In genomic region chrX:48573690-48574269, GRCh38 we compare ENCODE assay signal across 8 cellular contexts. TPM values are rescaled to one million over a fixed set of nuclear protein-coding genes. Genes with fewer than 3 reads are reported as not detected.
DNase-seq lines count a peak whose midpoint lies in the region; ATAC-seq and TF ChIP-seq lines count a peak whose summit lies in the region.

No MANE protein-coding gene starts in this region.

- DNase-seq in CD4-positive, alpha-beta memory T cell, result peak in 1 of 5 donors; percentile 78
- DNase-seq in SJSA1 (ENCODE audit: low read depth in 1 of 2, low spot score in 2 of 2), result no peak
- DNase-seq in chondrocyte (ENCODE audit: low spot score), result no peak
- DNase-seq in lung microvascular endothelial cell (ENCODE audit: low read depth in 2 of 2), result peak; percentile 82 to 85
- DNase-seq in tibial artery, result peak; percentile 36 to 69
- no peak for DNase-seq in GM19240 (ENCODE audit: insufficient read length, low spot score)
- no peak for DNase-seq in central memory CD4-positive, alpha-beta T cell

- H3K4me1 ChIP-seq in CD4-positive, alpha-beta memory T cell (ENCODE audit: insufficient read depth, low read length), result peaks cover 17% of the 10 kb centered on the region
- H3K4me1 ChIP-seq in SJSA1 (replicated peaks), result peaks cover 14% of the 10 kb centered on the region
- H3K4me1 ChIP-seq in tibial artery, result peaks cover 0 to 22% (median 14%) of the 10 kb centered on the region in 4 donors

- intact Hi-C loops in CD4-positive, alpha-beta memory T cell (cut with micrococcal nuclease), result loop anchor here (1.0 kb wide), 5 partner anchors 24 to 490 kb away; partner anchors contain the start of genes FTSJ1, TBC1D25 and WDR13
- intact Hi-C loops in tibial artery (cut with DNase I; ENCODE audit: low total_unique reads), result no loop called here

- no peaks in the 10 kb centered on the region for H3K9me3 ChIP-seq in CD4-positive, alpha-beta memory T cell (ENCODE audit: control insufficient read depth in 1 of 2, low read length in 2 of 2)
- H3K9me3 ChIP-seq in SJSA1 (replicated peaks), result no peaks in the 10 kb centered on the region
- no peaks in the 10 kb centered on the region for H3K9me3 ChIP-seq in tibial artery

- peaks cover 32% of the 10 kb centered on the region for H3K36me3 ChIP-seq in CD4-positive, alpha-beta memory T cell (ENCODE audit: insufficient read depth, low read length)
- H3K36me3 ChIP-seq in SJSA1, result peaks cover 45% of the 10 kb centered on the region
- peaks cover 29 to 34% (median 31%) of the 10 kb centered on the region in 3 donors for H3K36me3 ChIP-seq in tibial artery

- H3K27ac ChIP-seq in CD4-positive, alpha-beta memory T cell (ENCODE audit: low read depth, low read length), result peak overlapping the region; percentile 96
- H3K27ac ChIP-seq in SJSA1 (peak overlapping the region; percentile 100), tibial artery (peak overlapping the region; percentile 97 to 99)

- peak; percentile 8 for ATAC-seq in HG03378 (IDR thresholded peaks at IDR 0.05; ENCODE audit: unreplicated experiment)

- peak overlapping the region; percentile 30 to 81 for H3K4me3 ChIP-seq in CD4-positive, alpha-beta memory T cell (ENCODE audit: low read length in 2 of 2)
- peak overlapping the region; percentile 82 for H3K4me3 ChIP-seq in SJSA1
- peak overlapping the region; percentile 80 to 88 for H3K4me3 ChIP-seq in tibial artery

- no peak for TF ChIP-seq CTCF in chondrocyte (IDR thresholded peaks at IDR 0.05)
- TF ChIP-seq CTCF in tibial artery (IDR thresholded peaks at IDR 0.05), result no peak

- H3K4me1 Mint-ChIP-seq in CD4-positive, alpha-beta memory T cell, result peaks cover 7 to 30% (median 16%) of the 10 kb centered on the region in 4 donors
- H3K4me1 Mint-ChIP-seq in chondrocyte (ENCODE audit: low read depth), result peaks cover 26% of the 10 kb centered on the region

- CTCF ChIA-PET in CD4-positive, alpha-beta memory T cell (lab: Charles Lee; ENCODE audit: partially characterized antibody), result interaction anchor here (1.2 to 1.7 kb wide), 2 partner anchors 26 to 34 kb away, joined by 3 to 9 read pairs; partner anchors contain the start of gene TBC1D25

- H3K36me3 Mint-ChIP-seq in CD4-positive, alpha-beta memory T cell, result peaks cover 9 to 39% of the 10 kb centered on the region in 2 donors
- peaks cover 18% of the 10 kb centered on the region for H3K36me3 Mint-ChIP-seq in chondrocyte (ENCODE audit: low read depth)

- no peaks in the 10 kb centered on the region for H3K27me3 Mint-ChIP-seq in CD4-positive, alpha-beta memory T cell
- H3K27me3 Mint-ChIP-seq in chondrocyte (ENCODE audit: low read depth), result no peaks in the 10 kb centered on the region

- H3K27ac Mint-ChIP-seq in CD4-positive, alpha-beta memory T cell, result peak overlapping the region; percentile 97 to 100 (median 98)
- peak overlapping the region; percentile 100 for H3K27ac Mint-ChIP-seq in chondrocyte (ENCODE audit: unreplicated experiment)

- POLR2A ChIA-PET in CD4-positive, alpha-beta memory T cell (lab: Charles Lee; ENCODE audit: partially characterized antibody), result interaction anchor here (0.9 to 2.9 kb wide), 29 partner anchors 10 to 1356 kb away, joined by 3 to 49 read pairs (median 5); partner anchors contain the start of genes EBP, ELK1, FTSJ1 and HDAC6

- H3K4me3 Mint-ChIP-seq in CD4-positive, alpha-beta memory T cell, result peak overlapping the region; percentile 89 to 99 (median 97)
- peak overlapping the region; percentile 98 for H3K4me3 Mint-ChIP-seq in chondrocyte (ENCODE audit: unreplicated experiment)

- H3K27me3 ChIP-seq in CD4-positive, alpha-beta memory T cell (ENCODE audit: insufficient read depth, low read length), result no peaks in the 10 kb centered on the region
- H3K27me3 ChIP-seq in SJSA1 (replicated peaks), result no peaks in the 10 kb centered on the region
- no peaks in the 10 kb centered on the region for H3K27me3 ChIP-seq in tibial artery

- peaks cover 0 to 6% (median 0%) of the 10 kb centered on the region in 8 donors for H3K9me3 Mint-ChIP-seq in CD4-positive, alpha-beta memory T cell
- no peaks in the 10 kb centered on the region for H3K9me3 Mint-ChIP-seq in chondrocyte (ENCODE audit: low read depth)

RNA-seq across cellular contexts. Expression of gene RBM3, which starts 0.5 kb away (rescaled TPM):
- total RNA-seq in CD4-positive, alpha-beta memory T cell, result 100 to 1,000 TPM; 169 to 173 TPM
- 100 to 1,000 TPM; 247 to 282 TPM for polyA plus RNA-seq in CD4-positive, alpha-beta memory T cell
- 228 and 314 TPM in 2 replicates for total RNA-seq in SJSA1 (2014; rRNA removed; shearing (Covaris generic))
- total RNA-seq in chondrocyte (224 to 303 TPM (median 283 TPM) in 3 replicates), lung microvascular endothelial cell (86.1 and 320 TPM in 2 replicates)

RNA-seq across cellular contexts. Expression of gene WDR13, which starts 23.5 kb away (rescaled TPM):
- 10 to 100 TPM; 47.4 to 49.7 TPM for total RNA-seq in CD4-positive, alpha-beta memory T cell
- 10 to 100 TPM; 41.8 to 67.9 TPM for polyA plus RNA-seq in CD4-positive, alpha-beta memory T cell
- 64.2 and 113 TPM in 2 replicates for total RNA-seq in SJSA1 (2014; rRNA removed; shearing (Covaris generic))
- total RNA-seq in chondrocyte (87.7 to 92.9 TPM (median 92.3 TPM) in 3 replicates), lung microvascular endothelial cell (88.7 and 90.9 TPM in 2 replicates)

RNA-seq across cellular contexts. Expression of gene TBC1D25, which starts 34.3 kb away (rescaled TPM):
- 10 to 100 TPM; 22.8 to 24.5 TPM for total RNA-seq in CD4-positive, alpha-beta memory T cell
- polyA plus RNA-seq in CD4-positive, alpha-beta memory T cell, result 10 to 100 TPM; 18.6 to 21.1 TPM
- total RNA-seq in SJSA1 (2014; rRNA removed; shearing (Covaris generic)), result 6.5 and 24.1 TPM in 2 replicates
- total RNA-seq in chondrocyte (15.7 to 18.9 TPM (median 18.8 TPM) in 3 replicates), lung microvascular endothelial cell (4.1 and 7.9 TPM in 2 replicates)

RNA-seq across cellular contexts. Expression of gene EBP, which starts 52.2 kb away (rescaled TPM):
- total RNA-seq in CD4-positive, alpha-beta memory T cell, result 10 to 100 TPM; 32.1 to 35.9 TPM
- 100 to 1,000 TPM in 1 of 2 donors, 10 to 100 TPM in 1; 80.5 to 130 TPM for polyA plus RNA-seq in CD4-positive, alpha-beta memory T cell
- total RNA-seq in SJSA1 (2014; rRNA removed; shearing (Covaris generic)), result 76.1 and 101 TPM in 2 replicates
- total RNA-seq in chondrocyte (35.2 to 44.4 TPM (median 39.1 TPM) in 3 replicates), lung microvascular endothelial cell (85.9 and 91.1 TPM in 2 replicates)

Comparison
In these comparisons a context has a peak if more than half of its experiments do, and no peak if none do; other contexts are left out.
1. DNase-seq: peak in lung microvascular endothelial cell (2 of 2) and tibial artery (2 of 2); none in SJSA1 (0 of 2), chondrocyte (single experiment), GM19240 (single experiment) and central memory CD4-positive, alpha-beta T cell (single experiment).
2. Peak in every context shown above with its lines, with median percentiles within 50 percentile points of each other: H3K27ac ChIP-seq and H3K4me3 ChIP-seq.